18 cellular contexts compared by ENCODE assay signal in genomic region chr5:151695464-151695863, GRCh38. TPM values are rescaled to one million over a fixed set of nuclear protein-coding genes. Genes with fewer than 3 reads are reported as not detected.
A peak's percentile ranks its signal among the peaks of the same experiment; 100 is the strongest.
DNase-seq lines count a peak whose midpoint lies in the region; ATAC-seq, FAIRE-seq and TF ChIP-seq lines count a peak whose summit lies in the region.
"Had no signal": no experiment of that assay in that cellular context is flagged by ENCODE, and none has a peak within 500 bp of the region (broad histone marks: within the 10 kb centered on the region; RNA-seq: fewer than 3 reads in every experiment).

No MANE protein-coding gene starts in this region.

- H4K8ac ChIP-seq in mesenchymal stem cell (ENCODE audit: low read length) = no peak overlapping the region

- no peaks in the 10 kb centered on the region for H3K9me3 Mint-ChIP-seq in HFFc6
- H3K9me3 Mint-ChIP-seq: activated naive CD8-positive, alpha-beta T cell treated with anti-CD3 and anti-CD28 coated beads, Interleukin-2, amount 50 U/mL, for 24 hours; naive thymus-derived CD4-positive, alpha-beta T cell had no signal

- H4K91ac ChIP-seq in mesenchymal stem cell (ENCODE audit: low read length) = no peak overlapping the region

- SMC1A ChIA-PET in GM12878 (lab: Charles Lee; ENCODE audit: uncharacterized antibody, unreplicated experiment) = interaction anchor here (1.1 to 1.7 kb wide), 3 partner anchors 8 to 24 kb away, joined by 3 to 9 read pairs (median 3); no protein-coding TSS in a partner anchor

- intact Hi-C loops in GM12878 (cut with micrococcal nuclease; ENCODE audit: unreplicated experiment) = no loop called here

- H2BK5ac ChIP-seq in mesenchymal stem cell (ENCODE audit: low read depth, low read length, poor library complexity, severe bottlenecking) = no peak overlapping the region

- peak overlapping the region in 1 of 2 experiments; percentile 70 for H3K4ac ChIP-seq in mesenchymal stem cell (ENCODE audit: low read depth in 1 of 2, low read length in 2 of 2)

- no peak overlapping the region for H3K23ac ChIP-seq in mesenchymal stem cell (ENCODE audit: low read length in 2 of 2)

- no peak for ATAC-seq in GM12878
- no peak for ATAC-seq in GM21737 (IDR thresholded peaks at IDR 0.05; ENCODE audit: unreplicated experiment)
- ATAC-seq: activated naive CD8-positive, alpha-beta T cell treated with anti-CD3 and anti-CD28 coated beads, Interleukin-2, amount 50 U/mL, for 24 hours; lower lobe of right lung; naive thymus-derived CD4-positive, alpha-beta T cell had no signal

- H2BK120ac ChIP-seq in mesenchymal stem cell (ENCODE audit: low read depth, low read length) = no peak overlapping the region

- RAD21 ChIA-PET in GM12878 (lab: Charles Lee; ENCODE audit: unreplicated experiment) = no interaction called here

- no TSS peak for BruUV-seq in GM12878 (replicated peaks; lab: Mats Ljungman, UMichigan)

- H3K4me3 ChIP-seq in GM12878 (no peak overlapping the region), mesenchymal stem cell (ENCODE audit: insufficient read depth in 1 of 2, low read depth in 1 of 2, low read length in 2 of 2) (no peak overlapping the region), suprapubic skin (no peak overlapping the region)
- no peak overlapping the region for H3K4me3 ChIP-seq in effector memory CD4-positive, alpha-beta T cell (ENCODE audit: insufficient read depth, low read depth, low read length, poor library complexity, severe bottlenecking)
- H3K4me3 ChIP-seq: lower lobe of right lung had no signal

- no peak for DNase-seq in HFFc6
- DNase-seq in GM12878 (ENCODE audit: low read depth, low spot score) = no peak
- no peak for DNase-seq in mesenchymal stem cell
- DNase-seq in suprapubic skin (ENCODE audit: low spot score in 2 of 2) = no peak
- no peak for DNase-seq in OCI-M2 (lab: John Stamatoyannopoulos, UW; ENCODE audit: unreplicated experiment)
- DNase-seq in effector memory CD4-positive, alpha-beta T cell = no peak
- no peak for DNase-seq in NCI-H446 (lab: John Stamatoyannopoulos, UW)
- DNase-seq: activated CD4-positive, alpha-beta T cell treated with anti-CD3 and anti-CD28 coated beads for 1 hour; activated naive CD8-positive, alpha-beta T cell treated with anti-CD3 and anti-CD28 coated beads, Interleukin-2, amount 50 U/mL, for 24 hours; lower lobe of right lung; naive thymus-derived CD4-positive, alpha-beta T cell; NCI-H2107; NCI-H526; SIG-M5; stimulated activated naive CD4-positive, alpha-beta T cell treated with Interleukin-2 at 50 U/mL for 16 hours had no signal

- no peak for TF ChIP-seq RAD21 in GM12878 (IDR thresholded peaks at IDR 0.05; ENCODE audit: insufficient read depth, low read depth, low read length)

- no peaks in the 10 kb centered on the region for H3K27me3 ChIP-seq in GM12878 (replicated peaks in 1 of 2; ENCODE audit: control insufficient read depth in 2 of 2, insufficient read depth in 2 of 2, low read length in 1 of 2)
- H3K27me3 ChIP-seq in mesenchymal stem cell (ENCODE audit: control insufficient read depth in 1 of 2, insufficient read depth in 1 of 2, low read length in 2 of 2) = no peaks in the 10 kb centered on the region
- no peaks in the 10 kb centered on the region for H3K27me3 ChIP-seq in suprapubic skin
- H3K27me3 ChIP-seq in effector memory CD4-positive, alpha-beta T cell (replicated peaks; ENCODE audit: control insufficient read depth, insufficient read depth, low read length, poor library complexity, severe bottlenecking) = no peaks in the 10 kb centered on the region

- H3K4me3 Mint-ChIP-seq in HFFc6 = no peak overlapping the region; the same call in none of the 2 replicates
- H3K4me3 Mint-ChIP-seq: activated naive CD8-positive, alpha-beta T cell treated with anti-CD3 and anti-CD28 coated beads, Interleukin-2, amount 50 U/mL, for 24 hours; naive thymus-derived CD4-positive, alpha-beta T cell had no signal

- POLR2A ChIA-PET in GM12878 (lab: Charles Lee) = interaction anchor here (0.5 to 0.9 kb wide), 2 partner anchors 15 to 21 kb away, joined by 3 to 5 read pairs; no protein-coding TSS in a partner anchor

- TF ChIP-seq CTCF in HFFc6 (IDR thresholded peaks at IDR 0.05) = no peak
- no peak for TF ChIP-seq CTCF in GM12878 (IDR thresholded peaks at IDR 0.05 in 2 of 3, conservative IDR thresholded peaks at IDR 0.05 in 1 of 3; ENCODE audit: control insufficient read depth in 2 of 3, extremely low read depth in 1 of 3, insufficient read depth in 1 of 3, low read depth in 3 of 3, low read length in 3 of 3)
- no peak for TF ChIP-seq CTCF in suprapubic skin (IDR thresholded peaks at IDR 0.05)

- H3K27ac ChIP-seq in GM12878 (ENCODE audit: control insufficient read depth, insufficient read depth) (no peak overlapping the region), mesenchymal stem cell (ENCODE audit: low read length, poor library complexity, severe bottlenecking) (peak overlapping the region; percentile 96), suprapubic skin (peak overlapping the region; percentile 89)
- no peak overlapping the region for H3K27ac ChIP-seq in effector memory CD4-positive, alpha-beta T cell (ENCODE audit: insufficient read depth, low read length, poor library complexity, severe bottlenecking)

- H4K20me1 ChIP-seq in GM12878 (ENCODE audit: control insufficient read depth, insufficient read depth) = no peaks in the 10 kb centered on the region

- no peak overlapping the region for H3K14ac ChIP-seq in mesenchymal stem cell (ENCODE audit: low read length in 2 of 2)

- peaks cover 4% of the 10 kb centered on the region for H3K79me1 ChIP-seq in mesenchymal stem cell (replicated peaks; ENCODE audit: low read length, poor library complexity, severe bottlenecking)

- H3K4me1 Mint-ChIP-seq in HFFc6 (ENCODE audit: low read depth) = peaks cover 86% of the 10 kb centered on the region
- H3K4me1 Mint-ChIP-seq: activated naive CD8-positive, alpha-beta T cell treated with anti-CD3 and anti-CD28 coated beads, Interleukin-2, amount 50 U/mL, for 24 hours; IgD-negative memory B cell; naive thymus-derived CD4-positive, alpha-beta T cell had no signal

- WGBS in GM12878 (ENCODE audit: insufficient coverage, insufficient replicate concordance, low lambda C conversion rate, missing lambda C conversion rate) = 100% methylated on average over 1 of the region's 1 CpG
- no CpG with 5 or more reads among the region's 1 CpG for WGBS in mesenchymal stem cell
- WGBS in suprapubic skin = 82% methylated on average over 1 of the region's 1 CpG

- peak; percentile 13 for FAIRE-seq in GM12878 (lab: Jason Lieb, UNC)
- FAIRE-seq: colon had no signal

- H3K36me3 ChIP-seq in GM12878 (ENCODE audit: control insufficient read depth in 2 of 2, insufficient read depth in 2 of 2, low read length in 1 of 2) (no peaks in the 10 kb centered on the region), mesenchymal stem cell (ENCODE audit: control insufficient read depth in 1 of 2, insufficient read depth in 2 of 2, low read depth in 1 of 2, low read length in 2 of 2) (no peaks in the 10 kb centered on the region), suprapubic skin (no peaks in the 10 kb centered on the region)
- H3K36me3 ChIP-seq in effector memory CD4-positive, alpha-beta T cell (ENCODE audit: control insufficient read depth, insufficient read depth, low read length) = no peaks in the 10 kb centered on the region
- H3K36me3 ChIP-seq: lower lobe of right lung had no signal

- H2AK5ac ChIP-seq in mesenchymal stem cell (ENCODE audit: low read length, severe bottlenecking) = peak overlapping the region; percentile 78

- H3K4me1 ChIP-seq in GM12878 (ENCODE audit: control insufficient read depth, insufficient read depth, low read length) (peaks cover 6% of the 10 kb centered on the region), mesenchymal stem cell (ENCODE audit: control insufficient read depth, insufficient read depth, low read depth, low read length) (peaks cover 21% of the 10 kb centered on the region), suprapubic skin (peaks cover 31% of the 10 kb centered on the region)
- no peaks in the 10 kb centered on the region for H3K4me1 ChIP-seq in effector memory CD4-positive, alpha-beta T cell (ENCODE audit: control insufficient read depth, insufficient read depth, low read length, poor library complexity, severe bottlenecking)
- H3K4me1 ChIP-seq: lower lobe of right lung had no signal

- TF ChIP-seq POLR2A in GM12878 (IDR thresholded peaks at IDR 0.05; ENCODE audit: low read depth, low read length) (no peak), suprapubic skin (IDR thresholded peaks at IDR 0.05) (no peak)

- H3K9me3 ChIP-seq in GM12878 (replicated peaks; ENCODE audit: control insufficient read depth, insufficient read depth, low read length) = no peaks in the 10 kb centered on the region
- H3K9me3 ChIP-seq in mesenchymal stem cell (ENCODE audit: control insufficient read depth, low read length) = no peaks in the 10 kb centered on the region
- no peaks in the 10 kb centered on the region for H3K9me3 ChIP-seq in suprapubic skin
- H3K9me3 ChIP-seq in effector memory CD4-positive, alpha-beta T cell (ENCODE audit: control insufficient read depth, low read length) = no peaks in the 10 kb centered on the region
- H3K9me3 ChIP-seq: lower lobe of right lung had no signal

- no peak overlapping the region for H3K9ac ChIP-seq in GM12878 (ENCODE audit: control insufficient read depth, insufficient read depth, low read length)
- H3K9ac ChIP-seq in mesenchymal stem cell (ENCODE audit: low read length) = peak overlapping the region; percentile 95

- H3K36me3 Mint-ChIP-seq in HFFc6 (ENCODE audit: low read depth) = no peaks in the 10 kb centered on the region
- H3K36me3 Mint-ChIP-seq: naive thymus-derived CD4-positive, alpha-beta T cell had no signal

- H3K27ac Mint-ChIP-seq in HFFc6 = peak overlapping the region; percentile 100
- H3K27ac Mint-ChIP-seq: activated naive CD8-positive, alpha-beta T cell treated with anti-CD3 and anti-CD28 coated beads, Interleukin-2, amount 50 U/mL, for 24 hours; IgD-negative memory B cell; naive thymus-derived CD4-positive, alpha-beta T cell had no signal

- CTCF ChIA-PET in GM12878 (lab: Yijun Ruan, JAX) = interaction anchor here (1.2 to 1.4 kb wide), 3 partner anchors 25 to 34 kb away, joined by 3 to 4 read pairs (median 4); no protein-coding TSS in a partner anchor

- H3K27me3 Mint-ChIP-seq in HFFc6 (ENCODE audit: insufficient read depth) = peaks cover 7% of the 10 kb centered on the region
- H3K27me3 Mint-ChIP-seq: activated naive CD8-positive, alpha-beta T cell treated with anti-CD3 and anti-CD28 coated beads, Interleukin-2, amount 50 U/mL, for 24 hours had no signal

- peak overlapping the region in 1 of 2 experiments; percentile 94 for H2BK12ac ChIP-seq in mesenchymal stem cell (ENCODE audit: low read length in 2 of 2)

- H3K18ac ChIP-seq in mesenchymal stem cell (ENCODE audit: low read depth in 1 of 2, low read length in 2 of 2) = no peak overlapping the region

- TF ChIP-seq EP300 in GM12878 (IDR thresholded peaks at IDR 0.05; ENCODE audit: borderline replicate concordance in 1 of 2, control insufficient read depth in 1 of 2, low read depth in 2 of 2, low read length in 2 of 2) = no peak
- TF ChIP-seq EP300 in suprapubic skin (IDR thresholded peaks at IDR 0.05) = no peak

- H3K4me2 ChIP-seq in GM12878 (ENCODE audit: control insufficient read depth, insufficient read depth) (no peak overlapping the region), mesenchymal stem cell (ENCODE audit: low read length, poor library complexity, severe bottlenecking) (no peak overlapping the region)

- no peaks in the 10 kb centered on the region for H3K79me2 ChIP-seq in GM12878 (ENCODE audit: control insufficient read depth, insufficient read depth, low read length)

- in situ Hi-C loops in GM12878 (cut with MboI) = no loop called here

- H2AFZ ChIP-seq in GM12878 (ENCODE audit: control insufficient read depth, low read depth, low read length) (no peak overlapping the region), mesenchymal stem cell (ENCODE audit: low read depth, low read length) (no peak overlapping the region)

- no peak overlapping the region for H2BK15ac ChIP-seq in mesenchymal stem cell (ENCODE audit: low read depth, poor library complexity, severe bottlenecking)

RNA-seq across cellular contexts. Expression of gene SPARC, which starts 8.7 kb away (rescaled TPM):
- total RNA-seq in HFFc6 (2021; fragmentation: NEBNext Ultra II Directional; extraction: Animal tissue kit (Norgen Biotek cat#: 25700)) = 1,000 to 10,000 TPM; 3,729 to 5,836 (median 4,094) TPM
- total RNA-seq in GM12878 (2013; cell fraction: nucleolus; rRNA removed) = 4.7 and 7.5 TPM in 2 replicates
- total RNA-seq in GM12878 (2014; rRNA removed) (49.3 and 52.9 TPM in 2 replicates), GM12878 (2014; rRNA removed; fragmentation: Illumina TruSeq; extraction: Trizol) (40.7 and 41.6 TPM in 2 replicates), GM12878 (2021) (81.7 and 89.7 TPM in 2 replicates), suprapubic skin (100 to 1,000 TPM; 265 to 337 (median 270) TPM)
- 16.9 TPM for polyA plus RNA-seq in GM12878 (2011; ENCODE audit: low read depth)
- polyA plus RNA-seq in GM12878 (2011; rRNA removed) (21.3 and 29.6 TPM in 2 replicates), GM12878 (2014; fragmentation: Illumina TruSeq; extraction: Trizol) (49.9 and 70.3 TPM in 2 replicates), GM12878 (2014; fragmentation: Nextera tagmentation; extraction: Ambion mirVana) (10 to 100 TPM; 42.9 to 62.5 TPM), GM12878 (2014; rRNA removed) (51.5 and 62.0 TPM in 2 replicates), GM12878 (2016; fragmentation: Nextera tagmentation; extraction: Ambion mirVana) (100 to 1,000 TPM; 141 to 154 TPM)
- 27.5 and 37.0 TPM in 2 replicates for polyA plus RNA-seq in GM12878 (2011; cell fraction: cytosol; rRNA removed)
- polyA plus RNA-seq in GM12878 (2011; cell fraction: nucleus; rRNA removed) = 26.6 and 29.9 TPM in 2 replicates
- polyA plus RNA-seq in GM12878 (2012) = 34.9 and 54.3 TPM in 2 replicates
- 16.0 and 23.7 TPM in 2 replicates for polyA minus RNA-seq in GM12878 (2011; rRNA and poly(A)+ RNA removed)
- 6.7 and 10.8 TPM in 2 replicates for polyA minus RNA-seq in GM12878 (2011; cell fraction: cytosol; rRNA and poly(A)+ RNA removed)
- 1.9 and 3.7 TPM in 2 replicates for polyA minus RNA-seq in GM12878 (2011; cell fraction: nucleus; rRNA and poly(A)+ RNA removed)
- 5,201 TPM for polyA plus RNA-seq in mesenchymal stem cell (2013, experiment 1 of 2)
- polyA plus RNA-seq in mesenchymal stem cell (2013, experiment 2 of 2) = 4,942 TPM

Comparison
In these comparisons a context has a peak if more than half of its experiments do, and no peak if none do; other contexts are left out.
1. H3K27ac ChIP-seq: peak in mesenchymal stem cell (single experiment) and suprapubic skin (single experiment); none in GM12878 (single experiment) and effector memory CD4-positive, alpha-beta T cell (single experiment).
2. RNA of gene SPARC, which starts 8.7 kb away (total RNA-seq): 3,729 to 5,836 TPM in HFFc6; 265 to 337 TPM in suprapubic skin and 4.7 to 89.7 TPM in GM12878; every median in the first group is over 10 times any median in the second.